ENCODE assay signal across 23 cellular contexts in genomic region chr1:86567936-86568335, GRCh38. TPM values are rescaled to one million over a fixed set of nuclear protein-coding genes. Genes with fewer than 3 reads are reported as not detected.
"Had no signal": no experiment of that assay in that cellular context is flagged by ENCODE, and none has a peak within 500 bp of the region (broad histone marks: within the 10 kb centered on the region; RNA-seq: fewer than 3 reads in every experiment).

No MANE protein-coding gene starts in this region.

- DNase-seq: activated CD4-positive, alpha-beta T cell treated with anti-CD3 and anti-CD28 coated beads for 1 hour; activated CD4-positive, alpha-beta T cell treated with anti-CD3 and anti-CD28 coated beads, Interleukin-2, amount 10 ng/mL, durations not matched to agents 24 days and 14 days; activated CD4-positive, alpha-beta T cell treated with anti-CD3 and anti-CD28 coated beads, Interleukin-2, amount 50 U/mL, for 48 hours; activated CD8-positive, alpha-beta memory T cell treated with anti-CD3 and anti-CD28 coated beads, Interleukin-2, amount 10 ng/mL, durations not matched to agents 7 days and 5 days; activated effector memory CD4-positive, alpha-beta T cell treated with Interleukin-2 at 50 U/mL for 16 hours; activated naive CD4-positive, alpha-beta T cell treated with Interleukin-2 at 50 U/mL for 16 hours; activated T-cell treated with anti-CD3 and anti-CD28 coated beads, Interleukin-2, amount 50 U/mL, for 24 hours; amygdala; caudate nucleus; MM.1S; NCI-H1105 treated with DMSO at 0.1 percent for 48 hours; NCI-H1436 treated with DMSO at 0.1 percent for 48 hours; NCI-H187; NCI-H2081; NCI-H446; Peyer's patch; SHP77 treated with DMSO at 0.1 percent for 48 hours; T-helper 17 cell; T-helper 9 cell had no signal

- ATAC-seq: activated CD8-positive, alpha-beta memory T cell treated with anti-CD3 and anti-CD28 coated beads, Interleukin-2, amount 10 ng/mL, durations not matched to agents 7 days and 5 days; T-helper 17 cell; WTC11 had no signal

- H3K4me1 ChIP-seq: Peyer's patch had no signal

- FAIRE-seq: astrocyte had no signal

- H3K4me3 ChIP-seq: Peyer's patch had no signal

- H3K36me3 ChIP-seq: Peyer's patch had no signal

- H3K27me3 ChIP-seq: Peyer's patch had no signal

- H3K9me3 ChIP-seq: Peyer's patch had no signal

RNA-seq across cellular contexts. Expression of gene CLCA4, which starts 21.1 kb away (rescaled TPM):
- total RNA-seq: activated CD4-positive, alpha-beta T cell treated with anti-CD3 and anti-CD28 coated beads, Interleukin-2, amount 10 ng/mL, durations not matched to agents 24 days and 14 days; activated CD8-positive, alpha-beta memory T cell treated with anti-CD3 and anti-CD28 coated beads, Interleukin-2, amount 10 ng/mL, durations not matched to agents 7 days and 5 days; activated T-helper 1 cell treated with anti-CD3 and anti-CD28 coated beads, Interleukin-12 subunit alpha, Interleukin-12 subunit beta, Interleukin-2, Interleukin-4 antibody, amounts not matched to agents 30 ng/mL and 10 ng/mL and 1 ng/mL, durations not matched to agents 14 hours and 24 hours and 36 hours; astrocyte; SK-MEL-5; T-helper 17 cell; WTC11 had no signal
